ENCODE assay signal across 15 cellular contexts in genomic region chr11:119049081-119049480, GRCh38. TPM values are rescaled to one million over a fixed set of nuclear protein-coding genes. Genes with fewer than 3 reads are reported as not detected.
A peak's percentile ranks its signal among the peaks of the same experiment; 100 is the strongest.
DNase-seq lines count a peak whose midpoint lies in the region; ATAC-seq, FAIRE-seq and TF ChIP-seq lines count a peak whose summit lies in the region.
"Had no signal": no experiment of that assay in that cellular context is flagged by ENCODE, and none has a peak within 500 bp of the region (broad histone marks: within the 10 kb centered on the region; RNA-seq: fewer than 3 reads in every experiment).

No MANE protein-coding gene starts in this region.

- peaks cover 85% of the 10 kb centered on the region for H3K36me3 Mint-ChIP-seq in Calu3 (ENCODE audit: insufficient read depth, unreplicated experiment)
- H3K36me3 Mint-ChIP-seq in effector memory CD8-positive, alpha-beta T cell (ENCODE audit: insufficient read depth): peaks cover 90% of the 10 kb centered on the region
- peaks cover 100% of the 10 kb centered on the region for H3K36me3 Mint-ChIP-seq in stimulated activated effector memory CD8-positive, alpha-beta T cell treated with anti-CD3 and anti-CD28 coated beads, Interleukin-12 subunit alpha, Interleukin-12 subunit beta, amount 100 ng/mL, for 72 hours

- no TSS peak for BruUV-seq in Calu3 (replicated peaks; lab: Mats Ljungman, UMichigan)

- no peak for TF ChIP-seq POLR2A in GM12891 (IDR thresholded peaks at IDR 0.05; ENCODE audit: low read depth, low read length)

- CTCF ChIA-PET in Calu3 (lab: Charles Lee): no interaction called here

- H3K4me3 Mint-ChIP-seq in Calu3 (ENCODE audit: low read depth, unreplicated experiment): peak overlapping the region; percentile 6
- H3K4me3 Mint-ChIP-seq in effector memory CD8-positive, alpha-beta T cell: no peak overlapping the region
- H3K4me3 Mint-ChIP-seq in stimulated activated effector memory CD8-positive, alpha-beta T cell treated with anti-CD3 and anti-CD28 coated beads, Interleukin-12 subunit alpha, Interleukin-12 subunit beta, amount 100 ng/mL, for 72 hours: no peak overlapping the region
- H3K4me3 Mint-ChIP-seq: CD14-positive monocyte; CD8-positive, alpha-beta T cell; HFFc6 had no signal

- intact Hi-C loops in Calu3 (cut with micrococcal nuclease; ENCODE audit: unreplicated experiment): no loop called here

- H3K27ac Mint-ChIP-seq in Calu3 (ENCODE audit: unreplicated experiment): peak overlapping the region; percentile 19
- peak overlapping the region; percentile 7 to 62 for H3K27ac Mint-ChIP-seq in effector memory CD8-positive, alpha-beta T cell
- H3K27ac Mint-ChIP-seq in stimulated activated effector memory CD8-positive, alpha-beta T cell treated with anti-CD3 and anti-CD28 coated beads, Interleukin-12 subunit alpha, Interleukin-12 subunit beta, amount 100 ng/mL, for 72 hours: peak overlapping the region; percentile 69
- H3K27ac Mint-ChIP-seq: CD8-positive, alpha-beta T cell; HFFc6 had no signal

- no peak for FAIRE-seq in GM12891 (lab: Jason Lieb, UNC)
- FAIRE-seq: HepG2, HTR-8/SVneo had no signal

- ATAC-seq in effector memory CD8-positive, alpha-beta T cell (replicated peaks): no peak
- no peak for ATAC-seq in stimulated activated effector memory CD8-positive, alpha-beta T cell treated with anti-CD3 and anti-CD28 coated beads, Interleukin-12 subunit alpha, Interleukin-12 subunit beta, amount 100 ng/mL, for 72 hours
- ATAC-seq in HG02571 (IDR thresholded peaks at IDR 0.05; ENCODE audit: unreplicated experiment): no peak
- ATAC-seq: CD8-positive, alpha-beta T cell; HepG2 had no signal

- no peak for TF ChIP-seq CTCF in Calu3 (IDR thresholded peaks at IDR 0.05; ENCODE audit: unreplicated experiment)

- no peaks in the 10 kb centered on the region for H3K9me3 Mint-ChIP-seq in Calu3 (ENCODE audit: low read depth, unreplicated experiment)
- H3K9me3 Mint-ChIP-seq in effector memory CD8-positive, alpha-beta T cell: no peaks in the 10 kb centered on the region
- no peaks in the 10 kb centered on the region for H3K9me3 Mint-ChIP-seq in stimulated activated effector memory CD8-positive, alpha-beta T cell treated with anti-CD3 and anti-CD28 coated beads, Interleukin-12 subunit alpha, Interleukin-12 subunit beta, amount 100 ng/mL, for 72 hours
- H3K9me3 Mint-ChIP-seq: CD14-positive monocyte; CD8-positive, alpha-beta T cell; HFFc6 had no signal

- DNase-seq in Calu3: no peak
- no peak for DNase-seq in GM12891 (ENCODE audit: insufficient read length, low spot score)
- DNase-seq in effector memory CD8-positive, alpha-beta T cell: no peak
- no peak for DNase-seq in stimulated activated effector memory CD8-positive, alpha-beta T cell treated with anti-CD3 and anti-CD28 coated beads, Interleukin-12 subunit alpha, Interleukin-12 subunit beta, amount 100 ng/mL, for 72 hours (ENCODE audit: low spot score in 2 of 2)
- DNase-seq in glomerular visceral epithelial cell (ENCODE audit: extremely low spot score): no peak
- DNase-seq: CD8-positive, alpha-beta T cell; COR-L47; DND-41; GDM1; HCEC 1CT; HFFc6 had no signal

- H3K27me3 Mint-ChIP-seq in Calu3 (ENCODE audit: unreplicated experiment): no peaks in the 10 kb centered on the region
- H3K27me3 Mint-ChIP-seq in effector memory CD8-positive, alpha-beta T cell: no peaks in the 10 kb centered on the region

- no peaks in the 10 kb centered on the region for H3K4me1 Mint-ChIP-seq in Calu3 (ENCODE audit: low read depth, unreplicated experiment)
- H3K4me1 Mint-ChIP-seq in effector memory CD8-positive, alpha-beta T cell (ENCODE audit: low read depth in 2 of 2): peaks cover 3 to 15% of the 10 kb centered on the region in 2 donors
- H3K4me1 Mint-ChIP-seq in stimulated activated effector memory CD8-positive, alpha-beta T cell treated with anti-CD3 and anti-CD28 coated beads, Interleukin-12 subunit alpha, Interleukin-12 subunit beta, amount 100 ng/mL, for 72 hours: peaks cover 40% of the 10 kb centered on the region
- H3K4me1 Mint-ChIP-seq: CD14-positive monocyte had no signal

TF ChIP-seq in GM12891, 5 proteins besides CTCF, POLR2A, EP300 and RAD21:
- TF ChIP-seq POLR2AphosphoS5 (IDR thresholded peaks at IDR 0.05; ENCODE audit: low read depth, low read length): peak; percentile 56; the same call in 1 of the 2 replicates
- no peak for TF ChIP-seq POU2F2 (IDR thresholded peaks at IDR 0.05; ENCODE audit: low read depth, low read length)
- TF ChIP-seq TAF1 (IDR thresholded peaks at IDR 0.05; ENCODE audit: low read depth, low read length): no peak

RNA-seq across cellular contexts. Expression of gene HYOU1, which starts 7.9 kb away (rescaled TPM):
- total RNA-seq in Calu3 (2022): 180 and 181 TPM in 2 replicates
- 63.6 TPM for polyA plus RNA-seq in GM12891 (2012; ENCODE audit: low read depth, missing spikeins)

RNA-seq across cellular contexts. Expression of gene SLC37A4, which starts 18.4 kb away (rescaled TPM):
- 21.2 and 24.6 TPM in 2 replicates for total RNA-seq in Calu3 (2022)
- 14.7 TPM for polyA plus RNA-seq in GM12891 (2012; ENCODE audit: low read depth, missing spikeins)

RNA-seq across cellular contexts. Expression of gene VPS11, which starts 18.5 kb away (rescaled TPM):
- total RNA-seq in Calu3 (2022): 15.1 and 15.8 TPM in 2 replicates
- polyA plus RNA-seq in GM12891 (2012; ENCODE audit: low read depth, missing spikeins): 31.6 TPM

RNA-seq across cellular contexts. Expression of gene TRAPPC4, which starts 30.5 kb away (rescaled TPM):
- 42.0 and 43.9 TPM in 2 replicates for total RNA-seq in Calu3 (2022)
- 69.5 TPM for polyA plus RNA-seq in GM12891 (2012; ENCODE audit: low read depth, missing spikeins)

RNA-seq across cellular contexts. Expression of gene RPS25, which starts 30.9 kb away (rescaled TPM):
- 471 and 510 TPM in 2 replicates for total RNA-seq in Calu3 (2022)
- 4,068 TPM for polyA plus RNA-seq in GM12891 (2012; ENCODE audit: low read depth, missing spikeins)

Comparison
In these comparisons a context has a peak if more than half of its experiments do, and no peak if none do; other contexts are left out.
1. H3K27ac Mint-ChIP-seq: peak in every context shown above with its lines; median percentile 69 in stimulated activated effector memory CD8-positive, alpha-beta T cell treated with anti-CD3 and anti-CD28 coated beads, Interleukin-12 subunit alpha, Interleukin-12 subunit beta, amount 100 ng/mL, for 72 hours; 34 in effector memory CD8-positive, alpha-beta T cell; 19 in Calu3.